20 cellular contexts compared by ENCODE assay signal in genomic region chr10:88372051-88372450, GRCh38.
DNase-seq lines count a peak whose midpoint lies in the region; ATAC-seq and TF ChIP-seq lines count a peak whose summit lies in the region.
"Had no signal": no experiment of that assay in that cellular context is flagged by ENCODE, and none has a peak within 500 bp of the region (broad histone marks: within the 10 kb centered on the region; RNA-seq: fewer than 3 reads in every experiment).

No MANE protein-coding gene starts in this region.

- H3K36me3 Mint-ChIP-seq in brain = no peaks in the 10 kb centered on the region
- H3K36me3 Mint-ChIP-seq in stimulated activated memory B cell treated with anti-CD40 and anti-IgM and Interleukin-4, amounts not matched to agents 10 μg/mL and 1 μg/mL and 100 μg/mL, for 72 hours = no peaks in the 10 kb centered on the region
- H3K36me3 Mint-ChIP-seq in CD4-positive, alpha-beta T cell (ENCODE audit: low read depth) = no peaks in the 10 kb centered on the region
- H3K36me3 Mint-ChIP-seq: CD4-positive, CD25-positive, alpha-beta regulatory T cell had no signal

- peak overlapping the region in 2 of 5 experiments; percentile 9 to 40 for H3K4me3 Mint-ChIP-seq in brain
- no peak overlapping the region for H3K4me3 Mint-ChIP-seq in stimulated activated memory B cell treated with anti-CD40 and anti-IgM and Interleukin-4, amounts not matched to agents 10 μg/mL and 1 μg/mL and 100 μg/mL, for 72 hours
- no peak overlapping the region for H3K4me3 Mint-ChIP-seq in CD4-positive, alpha-beta T cell
- H3K4me3 Mint-ChIP-seq: CD4-positive, CD25-positive, alpha-beta regulatory T cell; GM23338 had no signal

- no peaks in the 10 kb centered on the region for H3K27me3 Mint-ChIP-seq in brain
- no peaks in the 10 kb centered on the region for H3K27me3 Mint-ChIP-seq in stimulated activated memory B cell treated with anti-CD40 and anti-IgM and Interleukin-4, amounts not matched to agents 10 μg/mL and 1 μg/mL and 100 μg/mL, for 72 hours
- no peaks in the 10 kb centered on the region for H3K27me3 Mint-ChIP-seq in CD4-positive, alpha-beta T cell
- H3K27me3 Mint-ChIP-seq: CD4-positive, CD25-positive, alpha-beta regulatory T cell had no signal

- ATAC-seq in mucosa of descending colon (peak; percentile 39), HG02840 (IDR thresholded peaks at IDR 0.05; ENCODE audit: low FRiP score, unreplicated experiment) (no peak)
- no peak for ATAC-seq in stimulated activated memory B cell treated with anti-CD40 and anti-IgM and Interleukin-4, amounts not matched to agents 10 μg/mL and 1 μg/mL and 100 μg/mL, for 72 hours
- no peak for ATAC-seq in CD4-positive, alpha-beta T cell (ENCODE audit: poor library complexity)
- ATAC-seq: GM23338, HCT116, HepG2 had no signal

- no peak overlapping the region for H3K4me3 ChIP-seq in mucosa of descending colon
- H3K4me3 ChIP-seq: GM23338, PC-9, SJSA1 had no signal

- peaks cover 16% of the 10 kb centered on the region for H3K4me1 Mint-ChIP-seq in brain
- H3K4me1 Mint-ChIP-seq in stimulated activated memory B cell treated with anti-CD40 and anti-IgM and Interleukin-4, amounts not matched to agents 10 μg/mL and 1 μg/mL and 100 μg/mL, for 72 hours = no peaks in the 10 kb centered on the region
- peaks cover 13% of the 10 kb centered on the region for H3K4me1 Mint-ChIP-seq in CD4-positive, alpha-beta T cell (ENCODE audit: low read depth)
- H3K4me1 Mint-ChIP-seq: GM23338 had no signal

- CTCF ChIA-PET in CD4-positive, alpha-beta T cell (lab: Charles Lee) = interaction anchor here (0.9 kb wide), 1 partner anchor 105 kb away, joined by 3 read pairs; no protein-coding TSS in a partner anchor

- DNase-seq in NCI-H82 (lab: John Stamatoyannopoulos, UW) (peak; percentile 83), mucosa of descending colon (peak in 1 of 3 donors; percentile 32), COLO829 (ENCODE audit: low spot score) (no peak)
- no peak for DNase-seq in CD4-positive, alpha-beta T cell
- DNase-seq: CD4-positive, CD25-positive, alpha-beta regulatory T cell; GF-D8; KG1; NCI-H1092; NCI-H1694; NCI-H2107; NCI-H345; NCI-H526 treated with DMSO at 0.1 percent for 48 hours; PC-9 had no signal

- peaks cover 0 to 6% (median 0%) of the 10 kb centered on the region in 5 experiments for H3K9me3 Mint-ChIP-seq in brain
- no peaks in the 10 kb centered on the region for H3K9me3 Mint-ChIP-seq in stimulated activated memory B cell treated with anti-CD40 and anti-IgM and Interleukin-4, amounts not matched to agents 10 μg/mL and 1 μg/mL and 100 μg/mL, for 72 hours
- H3K9me3 Mint-ChIP-seq in CD4-positive, alpha-beta T cell = peaks cover 4% of the 10 kb centered on the region
- H3K9me3 Mint-ChIP-seq: GM23338 had no signal

- no peak overlapping the region for H3K27ac ChIP-seq in CD4-positive, alpha-beta T cell (ENCODE audit: low read depth, low read length)
- H3K27ac ChIP-seq: PC-9, SJSA1 had no signal

- TF ChIP-seq CTCF in brain (conservative IDR thresholded peaks at IDR 0.05) (no peak), mucosa of descending colon (IDR thresholded peaks at IDR 0.05) (no peak)
- no peak for TF ChIP-seq CTCF in CD4-positive, alpha-beta T cell (IDR thresholded peaks at IDR 0.05)

- H3K4me1 ChIP-seq in mucosa of descending colon (ENCODE audit: low read depth) = peaks cover 21% of the 10 kb centered on the region
- H3K4me1 ChIP-seq: SJSA1 had no signal

- intact Hi-C loops in mucosa of descending colon (cut with DNase I, micrococcal nuclease) = no loop called here
- intact Hi-C loops in CD4-positive, alpha-beta T cell (cut with DNase I, micrococcal nuclease) = no loop called here

- POLR2A ChIA-PET in CD4-positive, alpha-beta T cell (lab: Charles Lee) = no interaction called here

- peak overlapping the region in 4 of 5 experiments; percentile 6 to 65 (median 42) for H3K27ac Mint-ChIP-seq in brain
- peak overlapping the region; percentile 6 for H3K27ac Mint-ChIP-seq in stimulated activated memory B cell treated with anti-CD40 and anti-IgM and Interleukin-4, amounts not matched to agents 10 μg/mL and 1 μg/mL and 100 μg/mL, for 72 hours
- H3K27ac Mint-ChIP-seq in CD4-positive, alpha-beta T cell = no peak overlapping the region
- H3K27ac Mint-ChIP-seq: CD4-positive, CD25-positive, alpha-beta regulatory T cell; GM23338 had no signal

- H3K36me3 ChIP-seq in mucosa of descending colon (ENCODE audit: low read depth) = no peaks in the 10 kb centered on the region
- H3K36me3 ChIP-seq: SJSA1 had no signal

- no peaks in the 10 kb centered on the region for H3K27me3 ChIP-seq in CD4-positive, alpha-beta T cell (ENCODE audit: control insufficient read depth, insufficient read depth, low read length)

- H3K9me3 ChIP-seq in mucosa of descending colon = no peaks in the 10 kb centered on the region
- no peaks in the 10 kb centered on the region for H3K9me3 ChIP-seq in CD4-positive, alpha-beta T cell (ENCODE audit: control insufficient read depth, low read length)
- H3K9me3 ChIP-seq: SJSA1 had no signal
